ENCODE assay signal across 8 cellular contexts in genomic region chr14:69610859-69611263, GRCh38. TPM values are rescaled to one million over a fixed set of nuclear protein-coding genes. Genes with fewer than 3 reads are reported as not detected.
DNase-seq lines count a peak whose midpoint lies in the region; ATAC-seq and FAIRE-seq lines count a peak whose summit lies in the region.

No MANE protein-coding gene starts in this region.

- H3K9me3 ChIP-seq in small intestine (ENCODE audit: control insufficient read depth, low read depth): no peaks in the 10 kb centered on the region

- H3K4me1 Mint-ChIP-seq in activated T-cell treated with anti-CD3 and anti-CD28 coated beads, Interleukin-2, amount 50 U/mL, for 24 hours (ENCODE audit: low read depth): peaks cover 53% of the 10 kb centered on the region
- H3K4me1 Mint-ChIP-seq in activated CD4-positive, alpha-beta memory T cell treated with anti-CD3 and anti-CD28 coated beads, Interleukin-2, amount 10 ng/mL, durations not matched to agents 7 days and 5 days: peaks cover 51% of the 10 kb centered on the region

- no peaks in the 10 kb centered on the region for H3K9me3 Mint-ChIP-seq in activated T-cell treated with anti-CD3 and anti-CD28 coated beads, Interleukin-2, amount 50 U/mL, for 24 hours
- no peaks in the 10 kb centered on the region for H3K9me3 Mint-ChIP-seq in activated CD4-positive, alpha-beta memory T cell treated with anti-CD3 and anti-CD28 coated beads, Interleukin-2, amount 10 ng/mL, durations not matched to agents 7 days and 5 days

- CTCF ChIA-PET in activated CD4-positive, alpha-beta memory T cell treated with anti-CD3 and anti-CD28 coated beads, Interleukin-2, amount 10 ng/mL, durations not matched to agents 7 days and 5 days (lab: Charles Lee): interaction anchor here (0.8 to 3.0 kb wide), 7 partner anchors 18 to 156 kb away, joined by 3 to 18 read pairs (median 5); partner anchors contain the start of gene SRSF5

- H3K36me3 Mint-ChIP-seq in activated T-cell treated with anti-CD3 and anti-CD28 coated beads, Interleukin-2, amount 50 U/mL, for 24 hours (ENCODE audit: low read depth): peaks cover 38% of the 10 kb centered on the region
- peaks cover 22% of the 10 kb centered on the region for H3K36me3 Mint-ChIP-seq in activated CD4-positive, alpha-beta memory T cell treated with anti-CD3 and anti-CD28 coated beads, Interleukin-2, amount 10 ng/mL, durations not matched to agents 7 days and 5 days (ENCODE audit: low read depth)

- H3K27me3 ChIP-seq in small intestine (ENCODE audit: control insufficient read depth in 2 of 2, insufficient read depth in 2 of 2, low read length in 2 of 2): no peaks in the 10 kb centered on the region

- FAIRE-seq in small intestine (lab: Jason Lieb, UNC): no peak

- H3K27ac Mint-ChIP-seq in activated T-cell treated with anti-CD3 and anti-CD28 coated beads, Interleukin-2, amount 50 U/mL, for 24 hours: peak overlapping the region; percentile 90
- H3K27ac Mint-ChIP-seq in activated CD4-positive, alpha-beta memory T cell treated with anti-CD3 and anti-CD28 coated beads, Interleukin-2, amount 10 ng/mL, durations not matched to agents 7 days and 5 days: peak overlapping the region; percentile 86

- no peaks in the 10 kb centered on the region for H3K36me3 ChIP-seq in small intestine (ENCODE audit: control insufficient read depth in 2 of 2, insufficient read depth in 2 of 2, low read length in 2 of 2)

- no peak for DNase-seq in activated T-cell treated with anti-CD3 and anti-CD28 coated beads, Interleukin-2, amount 50 U/mL, for 24 hours
- DNase-seq in activated T-cell treated with anti-CD3 and anti-CD28 coated beads for 4 hours (no peak), left ventricle myocardium superior (no peak), small intestine (no peak), NCI-H510A (lab: John Stamatoyannopoulos, UW) (no peak)
- DNase-seq in activated CD4-positive, alpha-beta memory T cell treated with anti-CD3 and anti-CD28 coated beads, Interleukin-2, amount 10 ng/mL, durations not matched to agents 7 days and 5 days: no peak
- no peak for DNase-seq in NK-92 treated with Interleukin-12 subunit alpha and Interleukin-12 subunit beta, amount 100 ng/mL, for 24 hours (lab: John Stamatoyannopoulos, UW)

- peak; percentile 3 for ATAC-seq in left ventricle myocardium superior
- ATAC-seq in GM21576 (IDR thresholded peaks at IDR 0.05; ENCODE audit: unreplicated experiment): no peak

- POLR2A ChIA-PET in activated CD4-positive, alpha-beta memory T cell treated with anti-CD3 and anti-CD28 coated beads, Interleukin-2, amount 10 ng/mL, durations not matched to agents 7 days and 5 days (lab: Charles Lee): interaction anchor here (0.7 to 5.4 kb wide), 20 partner anchors 11 to 458 kb away, joined by 3 to 118 read pairs (median 13); partner anchors contain the start of genes DCAF5, ERH, SLC39A9 and SRSF5

- H3K27me3 Mint-ChIP-seq in activated T-cell treated with anti-CD3 and anti-CD28 coated beads, Interleukin-2, amount 50 U/mL, for 24 hours: no peaks in the 10 kb centered on the region
- no peaks in the 10 kb centered on the region for H3K27me3 Mint-ChIP-seq in activated CD4-positive, alpha-beta memory T cell treated with anti-CD3 and anti-CD28 coated beads, Interleukin-2, amount 10 ng/mL, durations not matched to agents 7 days and 5 days

- peaks cover 7 to 18% of the 10 kb centered on the region in 2 donors for H3K4me1 ChIP-seq in small intestine (ENCODE audit: control insufficient read depth in 2 of 2, insufficient read depth in 1 of 2, low read depth in 1 of 2, low read length in 1 of 2)

- intact Hi-C loops in left ventricle myocardium superior (cut with micrococcal nuclease): loop anchor here (10.0 kb wide), 1 partner anchor 54 kb away; no protein-coding TSS in a partner anchor

- 6 to 16% (median 12%) methylated on average over 10 of the region's 10 CpGs for WGBS in small intestine, 3 donors

- peak overlapping the region in 1 of 2 donors; percentile 39 for H3K4me3 ChIP-seq in small intestine (ENCODE audit: low read depth in 1 of 2, low read length in 2 of 2)

- H3K4me3 Mint-ChIP-seq in activated T-cell treated with anti-CD3 and anti-CD28 coated beads, Interleukin-2, amount 50 U/mL, for 24 hours: peak overlapping the region; percentile 83
- peak overlapping the region; percentile 81 for H3K4me3 Mint-ChIP-seq in activated CD4-positive, alpha-beta memory T cell treated with anti-CD3 and anti-CD28 coated beads, Interleukin-2, amount 10 ng/mL, durations not matched to agents 7 days and 5 days

- H3K27ac ChIP-seq in small intestine (ENCODE audit: low read depth in 1 of 2, low read length in 1 of 2): peak overlapping the region; percentile 80 to 85

RNA-seq across cellular contexts. Expression of gene SUSD6, which starts 0.5 kb away (rescaled TPM):
- total RNA-seq in activated CD4-positive, alpha-beta memory T cell treated with anti-CD3 and anti-CD28 coated beads, Interleukin-2, amount 10 ng/mL, durations not matched to agents 7 days and 5 days: 10 to 100 TPM; 63.4 to 65.2 TPM
- 21.4 TPM for total RNA-seq in left ventricle myocardium superior
- 10 to 100 TPM; 14.3 to 18.8 (median 14.5) TPM for polyA plus RNA-seq in small intestine

RNA-seq across cellular contexts. Expression of gene CCDC177, which starts 36.2 kb away (rescaled TPM):
- not detected for total RNA-seq in activated CD4-positive, alpha-beta memory T cell treated with anti-CD3 and anti-CD28 coated beads, Interleukin-2, amount 10 ng/mL, durations not matched to agents 7 days and 5 days
- not detected for total RNA-seq in left ventricle myocardium superior
- polyA plus RNA-seq in small intestine: under 1 TPM in 1 of 3 donors, not detected in 2; 0.03 TPM
